Comparison of ENCODE assay signal across 18 cellular contexts in the genomic region with DNA sequence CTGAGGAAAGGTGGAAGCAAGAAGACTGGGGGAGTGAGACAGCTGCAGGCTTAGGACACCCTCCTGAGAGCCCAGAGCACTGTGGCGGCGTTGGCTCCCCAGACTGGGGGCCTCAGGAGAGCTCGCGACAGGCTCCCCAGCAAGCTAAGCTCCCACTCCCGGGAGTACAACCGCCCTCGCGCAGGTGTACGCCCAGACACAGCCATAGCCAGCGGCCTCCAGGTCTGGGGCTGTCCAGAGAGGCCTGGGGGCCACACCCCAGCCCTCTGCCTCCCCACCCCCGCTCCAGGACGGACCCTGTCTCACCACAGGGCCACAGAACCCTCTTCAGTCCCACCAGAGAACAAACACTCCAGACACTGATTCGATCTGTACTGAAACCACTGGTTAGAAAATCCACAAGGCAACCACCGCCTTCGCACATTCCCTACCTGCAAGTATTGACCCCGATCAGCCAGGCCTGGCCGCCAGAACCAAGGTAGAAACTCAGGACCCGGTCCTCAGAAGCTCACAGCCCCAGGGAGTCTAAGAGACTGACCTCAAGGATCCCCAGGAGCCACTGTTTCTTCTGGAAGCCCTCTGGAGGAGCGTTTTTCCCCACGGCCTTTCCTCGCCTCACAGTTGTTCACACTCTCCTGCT. TPM values are rescaled to one million over a fixed set of nuclear protein-coding genes. Genes with fewer than 3 reads are reported as not detected.
A peak's percentile ranks its signal among the peaks of the same experiment; 100 is the strongest.
DNase-seq lines count a peak whose midpoint lies in the region; ATAC-seq, FAIRE-seq and TF ChIP-seq lines count a peak whose summit lies in the region.
"Had no signal": no experiment of that assay in that cellular context is flagged by ENCODE, and none has a peak within 500 bp of the region (broad histone marks: within the 10 kb centered on the region; RNA-seq: fewer than 3 reads in every experiment).

No MANE protein-coding gene starts in this region.

- no peak overlapping the region for H3K4me3 ChIP-seq in astrocyte (ENCODE audit: insufficient read depth, low read depth, low read length)
- H3K4me3 ChIP-seq in iPS-15b (ENCODE audit: low read depth, low read length): peak overlapping the region; percentile 74
- H3K4me3 ChIP-seq in neuronal stem cell (ENCODE audit: low read length in 2 of 2): peak overlapping the region in 1 of 2 donors; percentile 66
- H3K4me3 ChIP-seq in SJCRH30: no peak overlapping the region
- H3K4me3 ChIP-seq in right atrium auricular region: no peak overlapping the region

- H3K4me1 Mint-ChIP-seq in H9 (peaks cover 43 to 49% of the 10 kb centered on the region in 2 experiments), astrocyte (ENCODE audit: low read depth, unreplicated experiment) (peaks cover 6% of the 10 kb centered on the region)

- H3K18ac ChIP-seq in H9 (ENCODE audit: insufficient read length, low read depth, low read length): no peak overlapping the region
- peak overlapping the region; percentile 94 for H3K18ac ChIP-seq in neuronal stem cell (ENCODE audit: low read length)

- H3K36me3 Mint-ChIP-seq in H9 (ENCODE audit: insufficient read depth in 1 of 3, low read depth in 3 of 3): no peaks in the 10 kb centered on the region; a peak in 2 of 7 replicates
- H3K36me3 Mint-ChIP-seq in astrocyte (ENCODE audit: low read depth, unreplicated experiment): peaks cover 2% of the 10 kb centered on the region

- no peak for FAIRE-seq in astrocyte (lab: Jason Lieb, UNC)

- peaks cover 42% of the 10 kb centered on the region for H3K23me2 ChIP-seq in H9 (ENCODE audit: insufficient read length, low read depth, low read length, poor library complexity, severe bottlenecking)

- no peak overlapping the region for H4K8ac ChIP-seq in H9 (replicated peaks; ENCODE audit: insufficient read length, low read depth, low read length)
- H4K8ac ChIP-seq in neuronal stem cell (ENCODE audit: low read depth, low read length): no peak overlapping the region

- no peak overlapping the region for H2BK20ac ChIP-seq in H9 (ENCODE audit: low read depth, low read length, poor library complexity, severe bottlenecking)

- no peak overlapping the region for H3K27ac ChIP-seq in H9 (ENCODE audit: insufficient read length, low read depth, low read length)
- no peak overlapping the region for H3K27ac ChIP-seq in astrocyte (ENCODE audit: low read depth, low read length)
- no peak overlapping the region for H3K27ac ChIP-seq in neuronal stem cell (replicated peaks; ENCODE audit: low read length)
- no peak overlapping the region for H3K27ac ChIP-seq in SJCRH30
- H3K27ac ChIP-seq in right atrium auricular region: no peak overlapping the region
- H3K27ac ChIP-seq: adrenal gland, epithelial cell of prostate had no signal

- H3K79me1 ChIP-seq in H9 (ENCODE audit: insufficient read depth, low read depth, low read length, poor library complexity, severe bottlenecking) (no peaks in the 10 kb centered on the region), neuronal stem cell (ENCODE audit: low read depth, low read length) (peaks cover 2% of the 10 kb centered on the region)

- no peak for ATAC-seq in GM19395 (IDR thresholded peaks at IDR 0.05; ENCODE audit: unreplicated experiment)
- no peak for ATAC-seq in GM18858 (IDR thresholded peaks at IDR 0.05; ENCODE audit: unreplicated experiment)
- ATAC-seq: activated T-helper 17 cell treated with anti-CD3 and anti-CD28 coated beads, Interleukin-2, amount 50 U/mL, for 72 hours; PC-3 had no signal

- no peak overlapping the region; a peak in 1 of 7 replicates for H3K27ac Mint-ChIP-seq in H9
- no peak overlapping the region for H3K27ac Mint-ChIP-seq in astrocyte (ENCODE audit: unreplicated experiment)
- H3K27ac Mint-ChIP-seq: activated T-helper 17 cell treated with anti-CD3 and anti-CD28 coated beads, Interleukin-2, amount 50 U/mL, for 72 hours had no signal

- peaks cover 28% of the 10 kb centered on the region; the same call in 1 of the 2 replicates for H3K27me3 ChIP-seq in H9 (ENCODE audit: insufficient read depth, low read length)
- peaks cover 66% of the 10 kb centered on the region for H3K27me3 ChIP-seq in astrocyte (ENCODE audit: insufficient read depth, low read length)
- peaks cover 76% of the 10 kb centered on the region for H3K27me3 ChIP-seq in iPS-15b (ENCODE audit: control insufficient read depth, insufficient read depth, low read length)
- H3K27me3 ChIP-seq in neuronal stem cell (ENCODE audit: control insufficient read depth in 3 of 3, insufficient read depth in 3 of 3, low read depth in 1 of 3, low read length in 3 of 3): peaks cover 0 to 9% (median 0%) of the 10 kb centered on the region in 3 experiments
- H3K27me3 ChIP-seq in SJCRH30: no peaks in the 10 kb centered on the region
- peaks cover 44 to 46% of the 10 kb centered on the region in 2 donors for H3K27me3 ChIP-seq in right atrium auricular region

- DNase-seq in H9 (peak; percentile 36), astrocyte (ENCODE audit: low read depth) (no peak), neuronal stem cell (ENCODE audit: low spot score) (no peak), SJCRH30 (no peak), right atrium auricular region (ENCODE audit: low spot score) (no peak)
- DNase-seq: adrenal gland, cerebellar nuclear complex, glutamatergic neuron, PC-3 had no signal

- no peaks in the 10 kb centered on the region for H3K9me3 Mint-ChIP-seq in H9
- H3K9me3 Mint-ChIP-seq in astrocyte (ENCODE audit: unreplicated experiment): peaks cover 7% of the 10 kb centered on the region
- H3K9me3 Mint-ChIP-seq: activated T-helper 17 cell treated with anti-CD3 and anti-CD28 coated beads, Interleukin-2, amount 50 U/mL, for 72 hours had no signal

- H2BK5ac ChIP-seq in H9 (ENCODE audit: insufficient read length, low read length): no peak overlapping the region
- peak overlapping the region; percentile 91 for H2BK5ac ChIP-seq in neuronal stem cell (ENCODE audit: low read length)

- H4K20me1 ChIP-seq in H9 (ENCODE audit: control insufficient read depth, insufficient read depth, insufficient read length): no peaks in the 10 kb centered on the region
- H4K20me1 ChIP-seq in astrocyte (ENCODE audit: insufficient read depth, low read length): no peaks in the 10 kb centered on the region

- H2AK5ac ChIP-seq in H9 (ENCODE audit: insufficient read length, low read length) (no peak overlapping the region), neuronal stem cell (ENCODE audit: low read depth, low read length) (peak overlapping the region; percentile 60)

- H2BK120ac ChIP-seq in H9 (ENCODE audit: low read depth, low read length, poor library complexity, severe bottlenecking) (no peak overlapping the region), neuronal stem cell (ENCODE audit: low read depth, low read length) (no peak overlapping the region)

- H3K36me3 ChIP-seq in astrocyte (ENCODE audit: insufficient read depth, low read length): no peaks in the 10 kb centered on the region
- H3K36me3 ChIP-seq in iPS-15b (ENCODE audit: control insufficient read depth, insufficient read depth, low read length): no peaks in the 10 kb centered on the region
- H3K36me3 ChIP-seq in neuronal stem cell (replicated peaks in 1 of 2; ENCODE audit: control insufficient read depth in 2 of 2, insufficient read depth in 2 of 2, low read length in 2 of 2): no peaks in the 10 kb centered on the region
- H3K36me3 ChIP-seq in SJCRH30: no peaks in the 10 kb centered on the region
- no peaks in the 10 kb centered on the region for H3K36me3 ChIP-seq in right atrium auricular region
- H3K36me3 ChIP-seq: adrenal gland had no signal

- H3K14ac ChIP-seq in H9 (ENCODE audit: insufficient read depth, low read length) (no peak overlapping the region; the same call in 1 of the 2 replicates), neuronal stem cell (ENCODE audit: low read length) (no peak overlapping the region)

- peaks cover 93% of the 10 kb centered on the region for H3K27me3 Mint-ChIP-seq in H9 (ENCODE audit: low read depth)
- peaks cover 91% of the 10 kb centered on the region for H3K27me3 Mint-ChIP-seq in astrocyte (ENCODE audit: low read depth, unreplicated experiment)

- H2AFZ ChIP-seq in H9 (ENCODE audit: low read length) (no peak overlapping the region), astrocyte (ENCODE audit: low read depth, low read length) (peak overlapping the region; percentile 88), neuronal stem cell (ENCODE audit: low read length) (peak overlapping the region; percentile 79)

- H3K4ac ChIP-seq in H9 (ENCODE audit: low read depth, low read length) (no peak overlapping the region), neuronal stem cell (ENCODE audit: low read length) (no peak overlapping the region)

- H3K79me2 ChIP-seq in H9 (ENCODE audit: insufficient read depth, low read length): no peaks in the 10 kb centered on the region
- H3K79me2 ChIP-seq in astrocyte (ENCODE audit: insufficient read depth, low read length): no peaks in the 10 kb centered on the region

- no peak overlapping the region for H3K56ac ChIP-seq in H9 (ENCODE audit: insufficient read length, low read depth, low read length)

- no peak overlapping the region for H4K5ac ChIP-seq in H9 (ENCODE audit: insufficient read length, low read depth, low read length)

- H3K9ac ChIP-seq in H9 (ENCODE audit: extremely low read depth, insufficient read length, low read length) (no peak overlapping the region), astrocyte (ENCODE audit: low read length) (no peak overlapping the region), iPS-15b (ENCODE audit: low read depth, low read length) (no peak overlapping the region), neuronal stem cell (ENCODE audit: low read depth, low read length, poor library complexity) (no peak overlapping the region)

- H3K4me3 Mint-ChIP-seq in H9 (peak overlapping the region; percentile 73 to 89), astrocyte (ENCODE audit: unreplicated experiment) (no peak overlapping the region)

- no peak for TF ChIP-seq CTCF in H9 (conservative IDR thresholded peaks at IDR 0.05)
- no peak for TF ChIP-seq CTCF in astrocyte (IDR thresholded peaks at IDR 0.05; ENCODE audit: insufficient read depth, low read depth, low read length)
- no peak for TF ChIP-seq CTCF in right atrium auricular region (IDR thresholded peaks at IDR 0.05)

- H2BK12ac ChIP-seq in H9 (ENCODE audit: insufficient read length, low read depth, low read length) (no peak overlapping the region), neuronal stem cell (ENCODE audit: low read length) (peak overlapping the region; percentile 99)

- no peak overlapping the region for H4K91ac ChIP-seq in H9 (ENCODE audit: insufficient read length, low read depth, low read length)
- H4K91ac ChIP-seq in neuronal stem cell (ENCODE audit: low read depth, low read length, poor library complexity): peak overlapping the region; percentile 34

- H3K9me3 ChIP-seq in H9 (ENCODE audit: control insufficient read depth, low read depth, low read length) (no peaks in the 10 kb centered on the region), astrocyte (ENCODE audit: insufficient read depth, low read depth, low read length) (no peaks in the 10 kb centered on the region), iPS-15b (ENCODE audit: control insufficient read depth, insufficient read depth, low read length) (no peaks in the 10 kb centered on the region), neuronal stem cell (replicated peaks in 1 of 2; ENCODE audit: control insufficient read depth in 2 of 2, insufficient read depth in 1 of 2, low read depth in 1 of 2, low read length in 2 of 2) (no peaks in the 10 kb centered on the region), SJCRH30 (replicated peaks) (no peaks in the 10 kb centered on the region), right atrium auricular region (no peaks in the 10 kb centered on the region)
- H3K9me3 ChIP-seq: adrenal gland had no signal

- no peak overlapping the region for H2BK15ac ChIP-seq in H9 (ENCODE audit: low read depth, low read length)
- peak overlapping the region; percentile 99 for H2BK15ac ChIP-seq in neuronal stem cell (ENCODE audit: low read length)

- no CpG with 5 or more reads among the region's 21 CpGs for WGBS in H9 (ENCODE audit: extremely low coverage, insufficient read length, low lambda C conversion rate)
- no CpG with 5 or more reads among the region's 21 CpGs for WGBS in neuronal stem cell (ENCODE audit: extremely low coverage in 2 of 2, insufficient read length in 2 of 2, insufficient replicate concordance in 1 of 2), 2 donors

- peaks cover 4% of the 10 kb centered on the region; the same call in 1 of the 2 replicates for H3K4me1 ChIP-seq in H9 (ENCODE audit: insufficient read depth, low read length)
- peaks cover 11% of the 10 kb centered on the region for H3K4me1 ChIP-seq in astrocyte (ENCODE audit: insufficient read depth, low read length)
- peaks cover 15% of the 10 kb centered on the region for H3K4me1 ChIP-seq in iPS-15b (ENCODE audit: control insufficient read depth, insufficient read depth, low read length)
- peaks cover 18 to 28% of the 10 kb centered on the region in 2 donors for H3K4me1 ChIP-seq in neuronal stem cell (ENCODE audit: control insufficient read depth in 2 of 2, insufficient read depth in 1 of 2, low read depth in 1 of 2, low read length in 2 of 2)
- no peaks in the 10 kb centered on the region for H3K4me1 ChIP-seq in SJCRH30
- peaks cover 0 to 32% of the 10 kb centered on the region in 2 donors for H3K4me1 ChIP-seq in right atrium auricular region

- H3K4me2 ChIP-seq in H9 (ENCODE audit: insufficient read depth, insufficient read length, low read length) (peak overlapping the region; percentile 87), astrocyte (ENCODE audit: low read length) (peak overlapping the region; percentile 85), neuronal stem cell (ENCODE audit: insufficient read depth, low read length, poor library complexity, severe bottlenecking) (no peak overlapping the region)

- no peak overlapping the region for H3T11ph ChIP-seq in H9 (ENCODE audit: low read length)

- no peak overlapping the region for H3K23ac ChIP-seq in H9 (ENCODE audit: insufficient read length, low read depth, low read length)
- H3K23ac ChIP-seq in neuronal stem cell (ENCODE audit: low read depth, low read length, poor library complexity): peak overlapping the region; percentile 83

RNA-seq across cellular contexts. Expression of a gene that starts 16.3 kb away (rescaled TPM):
- 51.9 and 52.6 TPM in 2 replicates for total RNA-seq in H9 (2021)
- total RNA-seq in astrocyte: 0.17 and 0.27 TPM in 2 replicates
- 18.1 TPM for polyA plus RNA-seq in neuronal stem cell (2013, experiment 1 of 2)
- polyA plus RNA-seq in neuronal stem cell (2013, experiment 2 of 2): 18.3 TPM
- 1.1 and 1.2 TPM in 2 replicates for total RNA-seq in SJCRH30 (2014; rRNA removed; shearing (Covaris generic))
- total RNA-seq in right atrium auricular region: not detected
- total RNA-seq: activated CD8-positive, alpha-beta memory T cell treated with anti-CD3 and anti-CD28 coated beads for 36 hours; kidney epithelial cell; myocyte; PC-3; renal cortical epithelial cell had no signal
- polyA plus RNA-seq: adrenal gland had no signal

RNA-seq across cellular contexts. Expression of a gene that starts 26.4 kb away (rescaled TPM):
- total RNA-seq in H9 (2021) (426 and 454 TPM in 2 replicates), astrocyte (0.60 and 1.8 TPM in 2 replicates), right atrium auricular region (under 1 TPM in 1 of 2 donors, not detected in 1; 0.08 TPM)
- polyA plus RNA-seq in neuronal stem cell (2013, experiment 1 of 2): 120 TPM
- 122 TPM for polyA plus RNA-seq in neuronal stem cell (2013, experiment 2 of 2)
- 2.7 and 3.1 TPM in 2 replicates for total RNA-seq in SJCRH30 (2014; rRNA removed; shearing (Covaris generic))
- total RNA-seq: activated CD8-positive, alpha-beta memory T cell treated with anti-CD3 and anti-CD28 coated beads for 36 hours; kidney epithelial cell; myocyte; PC-3; renal cortical epithelial cell had no signal
- polyA plus RNA-seq: adrenal gland had no signal

Comparison
In these comparisons a context has a peak if more than half of its experiments do, and no peak if none do; other contexts are left out.
1. RNA of a gene that starts 16.3 kb away (total RNA-seq): 51.9 to 52.6 TPM in H9; 1.1 to 1.2 TPM in SJCRH30, 0.17 to 0.27 TPM in astrocyte and not detected in right atrium auricular region; every median in the first group is over 10 times any median in the second.
2. RNA of a gene that starts 26.4 kb away (total RNA-seq): 426 to 454 TPM in H9; 2.7 to 3.1 TPM in SJCRH30, 0.60 to 1.8 TPM in astrocyte and 0.08 TPM in right atrium auricular region; every median in the first group is over 100 times any median in the second.